In the genomic region with DNA sequence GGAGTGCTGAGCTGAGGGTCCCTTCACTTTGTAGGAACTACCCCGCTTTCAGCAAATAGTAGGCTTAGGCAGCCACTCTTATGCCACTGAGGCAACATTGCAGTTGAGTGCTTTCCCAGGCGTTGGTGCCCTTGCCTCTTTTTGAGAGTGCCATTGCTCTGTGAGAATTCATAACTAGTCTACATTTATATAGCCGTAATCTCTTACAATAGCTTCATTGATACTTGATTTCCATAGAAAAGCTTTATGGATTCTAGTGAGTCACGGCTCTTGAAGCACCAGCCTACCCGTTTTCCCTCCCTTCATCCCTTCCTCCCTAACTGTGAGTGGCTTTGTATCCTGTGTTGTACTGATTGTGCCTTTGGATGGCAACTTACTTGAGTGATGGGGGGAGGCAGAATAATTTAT, we compare ENCODE assay signal across 14 cellular contexts.
A peak's percentile ranks its signal among the peaks of the same experiment; 100 is the strongest.
DNase-seq lines count a peak whose midpoint lies in the region; ATAC-seq and TF ChIP-seq lines count a peak whose summit lies in the region.
"Had no signal": no experiment of that assay in that cellular context is flagged by ENCODE, and none has a peak within 500 bp of the region (broad histone marks: within the 10 kb centered on the region; RNA-seq: fewer than 3 reads in every experiment).

No MANE protein-coding gene starts in this region.

- WGBS in right cardiac atrium: 68% methylated on average over 5 of the region's 5 CpGs
- 39 to 61% methylated on average over 5 of the region's 5 CpGs for WGBS in esophagus, 2 donors

- DNase-seq in right cardiac atrium (no peak), cardiac septum (ENCODE audit: low spot score) (no peak), vagina (ENCODE audit: extremely low spot score in 2 of 2) (no peak), GM10248 (ENCODE audit: extremely low spot score) (no peak), SHP77 treated with DMSO at 0.1 percent for 48 hours (lab: John Stamatoyannopoulos, UW) (no peak), Kasumi-1 (lab: John Stamatoyannopoulos, UW) (no peak)
- DNase-seq: activated CD8-positive, alpha-beta memory T cell treated with anti-CD3 and anti-CD28 coated beads for 24 hours; activated naive CD4-positive, alpha-beta T cell treated with anti-CD3 and anti-CD28 coated beads for 36 hours; cortex of kidney; mesendoderm; NCI-H1930; T1000 had no signal

- CTCF ChIA-PET in GM10248 (lab: Yijun Ruan, JAX): interaction anchor here (1.3 kb wide), 1 partner anchor 117 kb away, joined by 3 read pairs; no protein-coding TSS in a partner anchor

- H2AFZ ChIP-seq in parathyroid adenoma: no peak overlapping the region

- peak overlapping the region; percentile 84 for H3K4me2 ChIP-seq in parathyroid adenoma (ENCODE audit: low read length)

- H3K27me3 ChIP-seq in right cardiac atrium (ENCODE audit: control insufficient read depth, insufficient read depth): no peaks in the 10 kb centered on the region
- H3K27me3 ChIP-seq in esophagus (ENCODE audit: control insufficient read depth in 1 of 2, insufficient read depth in 2 of 2, low read length in 2 of 2): no peaks in the 10 kb centered on the region
- no peaks in the 10 kb centered on the region for H3K27me3 ChIP-seq in parathyroid adenoma (ENCODE audit: control insufficient read depth, insufficient read depth, low read length)
- H3K27me3 ChIP-seq in vagina: no peaks in the 10 kb centered on the region

- POLR2A ChIA-PET in GM10248 (lab: Yijun Ruan, JAX): no interaction called here

- no peak for TF ChIP-seq POLR2A in vagina (IDR thresholded peaks at IDR 0.05)

- peaks cover 26% of the 10 kb centered on the region for H3K79me2 ChIP-seq in parathyroid adenoma

- H3K36me3 ChIP-seq in esophagus (ENCODE audit: control insufficient read depth in 2 of 2, insufficient read depth in 2 of 2, low read length in 1 of 2) (no peaks in the 10 kb centered on the region), parathyroid adenoma (ENCODE audit: control insufficient read depth, insufficient read depth, low read length) (peaks cover 12% of the 10 kb centered on the region), vagina (peaks cover 0 to 14% of the 10 kb centered on the region in 2 donors)

- intact Hi-C loops in right cardiac atrium (cut with DNase I): no loop called here
- intact Hi-C loops in cardiac septum (cut with DNase I): no loop called here
- intact Hi-C loops in vagina (cut with DNase I): no loop called here

- H3K27ac ChIP-seq in right cardiac atrium (ENCODE audit: low read length): peak overlapping the region; percentile 83
- H3K27ac ChIP-seq in esophagus (ENCODE audit: low read depth in 2 of 2, low read length in 1 of 2): peak overlapping the region; percentile 87 to 92
- no peak overlapping the region for H3K27ac ChIP-seq in parathyroid adenoma
- H3K27ac ChIP-seq in vagina: peak overlapping the region; percentile 100

- H3K9me3 ChIP-seq in right cardiac atrium (ENCODE audit: control insufficient read depth, low read length) (no peaks in the 10 kb centered on the region), esophagus (ENCODE audit: control insufficient read depth in 2 of 2, insufficient read depth in 1 of 2, low read depth in 1 of 2, low read length in 1 of 2) (no peaks in the 10 kb centered on the region), parathyroid adenoma (ENCODE audit: control insufficient read depth, low read length) (no peaks in the 10 kb centered on the region), vagina (no peaks in the 10 kb centered on the region)

- no peak overlapping the region for H3K9ac ChIP-seq in parathyroid adenoma

- no peak for ATAC-seq in right cardiac atrium

- H3K4me1 ChIP-seq in right cardiac atrium (ENCODE audit: control insufficient read depth, insufficient read depth, low read length) (no peaks in the 10 kb centered on the region), esophagus (ENCODE audit: control insufficient read depth in 2 of 2, insufficient read depth in 2 of 2, low read length in 1 of 2) (no peaks in the 10 kb centered on the region), parathyroid adenoma (no peaks in the 10 kb centered on the region), vagina (peaks cover 51% of the 10 kb centered on the region)

- H3K4me3 ChIP-seq in right cardiac atrium (ENCODE audit: low read length) (no peak overlapping the region), esophagus (ENCODE audit: low read depth in 1 of 2, low read length in 2 of 2) (no peak overlapping the region), parathyroid adenoma (ENCODE audit: low read depth, low read length) (peak overlapping the region; percentile 64), vagina (peak overlapping the region; percentile 13 to 21)

- TF ChIP-seq CTCF in parathyroid adenoma (IDR thresholded peaks at IDR 0.05): no peak
- TF ChIP-seq CTCF in vagina (IDR thresholded peaks at IDR 0.05): no peak
- no peak for TF ChIP-seq CTCF in GM10248 (IDR thresholded peaks at IDR 0.05; ENCODE audit: control extremely low read depth, extremely low read depth, low read depth, missing control alignments)

Comparison
In these comparisons a context has a peak if more than half of its experiments do, and no peak if none do; other contexts are left out.
1. H3K4me3 ChIP-seq: peak in parathyroid adenoma (single experiment) and vagina (2 of 2); none in right cardiac atrium (single experiment) and esophagus (0 of 2).